In genomic region chr6:56999049-56999448, GRCh38 we compare ENCODE assay signal across 20 cellular contexts. TPM values are rescaled to one million over a fixed set of nuclear protein-coding genes. Genes with fewer than 3 reads are reported as not detected.
"Had no signal": no experiment of that assay in that cellular context is flagged by ENCODE, and none has a peak within 500 bp of the region (broad histone marks: within the 10 kb centered on the region; RNA-seq: fewer than 3 reads in every experiment).

No MANE protein-coding gene starts in this region.

- H3K9ac ChIP-seq: KMS-11 had no signal

- DNase-seq: Kasumi-1, MG63, NCI-H1092, NCI-H1105 treated with DMSO at 0.1 percent for 48 hours, NCI-H1417 treated with DMSO at 0.1 percent for 48 hours, NCI-H146, NCI-H1694 treated with DMSO at 0.1 percent for 48 hours, NCI-H1930, NCI-H2081, NCI-H2107, NCI-H2227 treated with DMSO at 0.1 percent for 48 hours, NCI-H524, NCI-H526 treated with DMSO at 0.1 percent for 48 hours, NCI-H748 treated with DMSO at 0.1 percent for 48 hours, PC-3, SHP77 treated with DMSO at 0.1 percent for 48 hours, SJCRH30 had no signal

- H3K36me3 ChIP-seq: MG63, SJCRH30 had no signal

- H3K4me1 ChIP-seq: SJCRH30 had no signal

- H3K36me3 Mint-ChIP-seq: IgD-negative memory B cell had no signal

- H3K4me1 Mint-ChIP-seq: IgD-negative memory B cell had no signal

- H3K9me3 ChIP-seq: MG63, SJCRH30 had no signal

- H3K27me3 ChIP-seq: MG63, SJCRH30 had no signal

- H3K27ac ChIP-seq: KMS-11, SJCRH30 had no signal

- H3K4me2 ChIP-seq: KMS-11 had no signal

- H3K4me3 ChIP-seq: K562, MG63, SJCRH30 had no signal

- H3K27ac Mint-ChIP-seq: IgD-negative memory B cell had no signal

- FAIRE-seq: K562 had no signal

- H3K4me3 Mint-ChIP-seq: IgD-negative memory B cell had no signal

RNA-seq across cellular contexts. Expression of gene BEND6, which starts 44.1 kb away (rescaled TPM):
- polyA plus RNA-seq: IgD-negative memory B cell had no signal
